ENCODE assay signal across 8 cellular contexts in genomic region chr2:86249843-86250402, GRCh38. TPM values are rescaled to one million over a fixed set of nuclear protein-coding genes. Genes with fewer than 3 reads are reported as not detected.
A peak's percentile ranks its signal among the peaks of the same experiment; 100 is the strongest.
DNase-seq lines count a peak whose midpoint lies in the region; ATAC-seq, FAIRE-seq and TF ChIP-seq lines count a peak whose summit lies in the region.

No MANE protein-coding gene starts in this region.

- ATAC-seq in HG02981 (IDR thresholded peaks at IDR 0.05; ENCODE audit: unreplicated experiment) = peak; percentile 66
- peak; percentile 82 for ATAC-seq in SK-N-SH treated with all-trans-retinoic acid at 6 μM for 48 hours
- peak; percentile 33 to 44 for ATAC-seq in gastrocnemius medialis

- H3K27ac ChIP-seq in gastrocnemius medialis = peak overlapping the region in 3 of 4 donors; percentile 10 to 39 (median 17)

- H3K4me1 ChIP-seq in gastrocnemius medialis = peaks cover 8 to 20% of the 10 kb centered on the region in 2 donors

- TF ChIP-seq CTCF in gastrocnemius medialis (IDR thresholded peaks at IDR 0.05 in 4 of 5, conservative IDR thresholded peaks at IDR 0.05 in 1 of 5) = peak in 1 of 5 experiments; percentile 31

- H3K27me3 ChIP-seq in gastrocnemius medialis = no peaks in the 10 kb centered on the region

- intact Hi-C loops in gastrocnemius medialis (cut with DNase I; ENCODE audit: low total_unique reads) = no loop called here

- no peak for FAIRE-seq in HTR-8/SVneo (lab: Jason Lieb, UNC)

- H3K9me3 ChIP-seq in gastrocnemius medialis = no peaks in the 10 kb centered on the region

- in situ Hi-C loops in gastrocnemius medialis (cut with MboI; ENCODE audit: low sequenced_read_pairs in 4 of 4) = no loop called here

- no peak for TF ChIP-seq POLR2A in gastrocnemius medialis (IDR thresholded peaks at IDR 0.05)

- DNase-seq in NCI-H1105 treated with DMSO at 0.1 percent for 48 hours (lab: John Stamatoyannopoulos, UW) = peak; percentile 8
- no peak for DNase-seq in NCI-H1105 (lab: John Stamatoyannopoulos, UW)
- DNase-seq in gastrocnemius medialis = no peak
- no peak for DNase-seq in HTR-8/SVneo (ENCODE audit: insufficient read length, low spot score)
- DNase-seq in activated CD8-positive, alpha-beta memory T cell treated with anti-CD3 and anti-CD28 coated beads, Interleukin-2, amount 50 U/mL, for 48 hours = no peak
- DNase-seq in ureter (ENCODE audit: low spot score) = no peak

- H3K4me3 ChIP-seq in gastrocnemius medialis = no peak overlapping the region

- no peaks in the 10 kb centered on the region for H3K36me3 ChIP-seq in gastrocnemius medialis

TF ChIP-seq in SK-N-SH treated with all-trans-retinoic acid at 6 μM for 48 hours, 23 proteins besides CTCF, POLR2A, EP300 and RAD21:
- TF ChIP-seq ZFP3 (CRISPR knock-in tag; IDR thresholded peaks at IDR 0.05) = no peak
- no peak for TF ChIP-seq ZNF8 (CRISPR knock-in tag; IDR thresholded peaks at IDR 0.05)
- TF ChIP-seq TCF4 (CRISPR knock-in tag; IDR thresholded peaks at IDR 0.05; ENCODE audit: borderline replicate concordance) = peak; percentile 81
TF ChIP-seq in SK-N-SH treated with all-trans-retinoic acid at 6 μM for 48 hours: peak in this region for 1.

RNA-seq across cellular contexts. Expression of gene MRPL35, which starts 50.7 kb away (rescaled TPM):
- total RNA-seq in gastrocnemius medialis (10 to 100 TPM; 22.2 to 62.3 (median 38.8) TPM), ureter (42.1 TPM)

RNA-seq across cellular contexts. Expression of gene IMMT, which starts 54.7 kb away (rescaled TPM):
- total RNA-seq in gastrocnemius medialis = 100 to 1,000 TPM in 3 of 4 donors, 10 to 100 TPM in 1; 83.5 to 153 (median 127) TPM
- total RNA-seq in ureter = 91.6 TPM
